Comparison of ENCODE assay signal across 1 cellular context in genomic region chr5:119365847-119366536, GRCh38.
TF ChIP-seq lines count a peak whose summit lies in the region.

No MANE protein-coding gene starts in this region.

TF ChIP-seq in SK-N-SH treated with all-trans-retinoic acid at 6 μM for 48 hours, 23 proteins besides CTCF, POLR2A, EP300 and RAD21 (continued from another document):
- TF ChIP-seq TSHZ2 (CRISPR knock-in tag; IDR thresholded peaks at IDR 0.05) = no peak
- TF ChIP-seq ZFP3 (CRISPR knock-in tag; IDR thresholded peaks at IDR 0.05) = no peak
- TF ChIP-seq CSDC2 (CRISPR knock-in tag; IDR thresholded peaks at IDR 0.05) = no peak
- TF ChIP-seq ZNF565 (CRISPR knock-in tag; conservative IDR thresholded peaks at IDR 0.05; ENCODE audit: low read depth) = no peak
- no peak for TF ChIP-seq ARNTL (CRISPR knock-in tag; IDR thresholded peaks at IDR 0.05; ENCODE audit: borderline replicate concordance, low read depth)
- TF ChIP-seq ZFP30 (CRISPR knock-in tag; IDR thresholded peaks at IDR 0.05) = no peak
